ENCODE assay signal across 1 cellular context in genomic region chr15:42337104-42337503, GRCh38. TPM values are rescaled to one million over a fixed set of nuclear protein-coding genes. Genes with fewer than 3 reads are reported as not detected.
"Had no signal": no experiment of that assay in that cellular context is flagged by ENCODE, and none has a peak within 500 bp of the region (broad histone marks: within the 10 kb centered on the region; RNA-seq: fewer than 3 reads in every experiment).

No MANE protein-coding gene starts in this region.

RNA-seq across cellular contexts. Expression of gene CAPN3, which starts 22.2 kb away (rescaled TPM):
- total RNA-seq: HT-29 had no signal
